Comparison of ENCODE assay signal across 20 cellular contexts in genomic region chr3:105613120-105613519, GRCh38.
A peak's percentile ranks its signal among the peaks of the same experiment; 100 is the strongest.
DNase-seq lines count a peak whose midpoint lies in the region; ATAC-seq, FAIRE-seq and TF ChIP-seq lines count a peak whose summit lies in the region.
"Had no signal": no experiment of that assay in that cellular context is flagged by ENCODE, and none has a peak within 500 bp of the region (broad histone marks: within the 10 kb centered on the region; RNA-seq: fewer than 3 reads in every experiment).

No MANE protein-coding gene starts in this region.

- H3K36me3 Mint-ChIP-seq in neural progenitor cell: no peaks in the 10 kb centered on the region

- no peaks in the 10 kb centered on the region for H3K79me2 ChIP-seq in neural progenitor cell (ENCODE audit: low read depth)

- H4K20me1 ChIP-seq in neural progenitor cell (ENCODE audit: low read depth): no peaks in the 10 kb centered on the region

- H3K27ac ChIP-seq in heart left ventricle (no peak overlapping the region), neural progenitor cell (peak overlapping the region; percentile 19), Peyer's patch (no peak overlapping the region)
- H3K27ac ChIP-seq: sigmoid colon, suprapubic skin had no signal

- H3K4me2 ChIP-seq in neural progenitor cell: peak overlapping the region; percentile 34

- H3K36me3 ChIP-seq in heart left ventricle (no peaks in the 10 kb centered on the region), neural progenitor cell (no peaks in the 10 kb centered on the region), Peyer's patch (no peaks in the 10 kb centered on the region)
- H3K36me3 ChIP-seq: sigmoid colon, suprapubic skin had no signal

- intact Hi-C loops in heart left ventricle (cut with DNase I): no loop called here

- H3K27me3 ChIP-seq in heart left ventricle: no peaks in the 10 kb centered on the region
- H3K27me3 ChIP-seq in neural progenitor cell: no peaks in the 10 kb centered on the region
- H3K27me3 ChIP-seq in Peyer's patch: no peaks in the 10 kb centered on the region
- H3K27me3 ChIP-seq: sigmoid colon, suprapubic skin had no signal

- H2AFZ ChIP-seq in neural progenitor cell (replicated peaks): peak overlapping the region; percentile 91

- H3K4me1 Mint-ChIP-seq in neural progenitor cell: peaks cover 13% of the 10 kb centered on the region
- H3K4me1 Mint-ChIP-seq: activated T-helper 17 cell treated with anti-CD3 and anti-CD28 coated beads, Interleukin-2, amount 50 U/mL, for 72 hours; neural crest cell had no signal

- H3K4me3 ChIP-seq in heart left ventricle (no peak overlapping the region), neural progenitor cell (no peak overlapping the region), Peyer's patch (no peak overlapping the region)
- H3K4me3 ChIP-seq: sigmoid colon, suprapubic skin had no signal

- TF ChIP-seq POLR2A in heart left ventricle (IDR thresholded peaks at IDR 0.05) (no peak), Peyer's patch (IDR thresholded peaks at IDR 0.05) (no peak)

- H3K4me1 ChIP-seq in heart left ventricle (peaks cover 0 to 11% (median 0%) of the 10 kb centered on the region in 12 donors), neural progenitor cell (peaks cover 19% of the 10 kb centered on the region), Peyer's patch (no peaks in the 10 kb centered on the region)
- H3K4me1 ChIP-seq: sigmoid colon, suprapubic skin had no signal

- no peaks in the 10 kb centered on the region for H3K9me3 Mint-ChIP-seq in neural progenitor cell
- H3K9me3 Mint-ChIP-seq: activated T-helper 17 cell treated with anti-CD3 and anti-CD28 coated beads, Interleukin-2, amount 50 U/mL, for 72 hours had no signal

- peak; percentile 50 for DNase-seq in EH (ENCODE audit: low read depth)
- DNase-seq in NCI-H345 (lab: John Stamatoyannopoulos, UW): peak; percentile 69
- peak in 1 of 5 donors; percentile 30 for DNase-seq in heart left ventricle
- peak; percentile 26 for DNase-seq in neural progenitor cell (ENCODE audit: low spot score)
- DNase-seq in HPDE6-E6E7 (ENCODE audit: extremely low spot score): no peak
- no peak for DNase-seq in urothelium cell line (ENCODE audit: low spot score)
- no peak for DNase-seq in Peyer's patch
- DNase-seq: AML-193; Caco-2; GF-D8; NCI-H1694 treated with DMSO at 0.1 percent for 48 hours; NCI-H526; sigmoid colon; stimulated activated CD4-positive, alpha-beta T cell treated with anti-CD3 and anti-CD28 coated beads, Interleukin-4, amount 100 ng/mL, for 24 hours; stimulated activated CD8-positive, alpha-beta memory T cell treated with anti-CD3 and anti-CD28 coated beads, Interleukin-4, amount 100 ng/mL, for 48 hours had no signal

- WGBS in heart left ventricle, 4 donors: 32 to 43% (median 36%) methylated on average over 2 of the region's 2 CpGs

- H3F3A ChIP-seq in neural progenitor cell (ENCODE audit: low read depth): peaks cover 10% of the 10 kb centered on the region

- TF ChIP-seq CTCF in heart left ventricle (IDR thresholded peaks at IDR 0.05) (no peak), neural progenitor cell (IDR thresholded peaks at IDR 0.05) (no peak), Peyer's patch (IDR thresholded peaks at IDR 0.05) (no peak)

- peak in 3 of 4 donors; percentile 18 to 61 (median 49) for ATAC-seq in heart left ventricle
- ATAC-seq in activated CD4-positive, CD25-positive, alpha-beta regulatory T cell treated with anti-CD3 and anti-CD28 coated beads, Interleukin-2, amount 50 U/mL, for 24 hours: no peak
- ATAC-seq: activated T-helper 17 cell treated with anti-CD3 and anti-CD28 coated beads, Interleukin-2, amount 50 U/mL, for 72 hours had no signal

- peaks cover 4% of the 10 kb centered on the region for H3K27me3 Mint-ChIP-seq in neural progenitor cell (ENCODE audit: insufficient read depth, low read depth)
- H3K27me3 Mint-ChIP-seq: activated T-helper 17 cell treated with anti-CD3 and anti-CD28 coated beads, Interleukin-2, amount 50 U/mL, for 72 hours had no signal

- no peak overlapping the region for H3K9ac ChIP-seq in neural progenitor cell

- H3K27ac Mint-ChIP-seq in neural progenitor cell: no peak overlapping the region
- H3K27ac Mint-ChIP-seq: activated T-helper 17 cell treated with anti-CD3 and anti-CD28 coated beads, Interleukin-2, amount 50 U/mL, for 72 hours had no signal

- H3K9me3 ChIP-seq in heart left ventricle: no peaks in the 10 kb centered on the region
- H3K9me3 ChIP-seq in neural progenitor cell (ENCODE audit: low read depth): no peaks in the 10 kb centered on the region
- H3K9me3 ChIP-seq in Peyer's patch: no peaks in the 10 kb centered on the region
- H3K9me3 ChIP-seq: Caco-2, sigmoid colon, suprapubic skin had no signal

- FAIRE-seq in urothelium cell line (lab: Jason Lieb, UNC): no peak
- FAIRE-seq: frontal cortex had no signal

- H3K4me3 Mint-ChIP-seq in neural progenitor cell: no peak overlapping the region
- H3K4me3 Mint-ChIP-seq: activated T-helper 17 cell treated with anti-CD3 and anti-CD28 coated beads, Interleukin-2, amount 50 U/mL, for 72 hours; neural crest cell had no signal

Comparison
In these comparisons a context has a peak if more than half of its experiments do, and no peak if none do; other contexts are left out.
1. DNase-seq: peak in EH (single experiment), NCI-H345 (single experiment) and neural progenitor cell (single experiment); none in HPDE6-E6E7 (single experiment), urothelium cell line (single experiment) and Peyer's patch (0 of 3).
2. ATAC-seq: peak in heart left ventricle (3 of 4); none in activated CD4-positive, CD25-positive, alpha-beta regulatory T cell treated with anti-CD3 and anti-CD28 coated beads, Interleukin-2, amount 50 U/mL, for 24 hours (0 of 2).